1 cellular context compared by ENCODE assay signal in genomic region chr2:143936758-143937562, GRCh38.
TF ChIP-seq lines count a peak whose summit lies in the region.

No MANE protein-coding gene starts in this region.

TF ChIP-seq in GM12878, 131 proteins besides CTCF, POLR2A, EP300 and RAD21 (continued from another document and continues in another):
- TF ChIP-seq CEBPZ (IDR thresholded peaks at IDR 0.05; ENCODE audit: low read depth, low read length), result no peak
- TF ChIP-seq E2F4 (IDR thresholded peaks at IDR 0.05; ENCODE audit: low read depth, low read length), result no peak
- no peak for TF ChIP-seq ZNF217 (IDR thresholded peaks at IDR 0.05)
- no peak for TF ChIP-seq JUND (IDR thresholded peaks at IDR 0.05; ENCODE audit: low read depth, low read length)
- no peak for TF ChIP-seq CUX1 (IDR thresholded peaks at IDR 0.05; ENCODE audit: insufficient replicate concordance, low read depth, low read length)
- no peak for TF ChIP-seq IRF4 (IDR thresholded peaks at IDR 0.05; ENCODE audit: low read depth, low read length)
- no peak; a peak in 1 of 4 replicates for TF ChIP-seq SRF (IDR thresholded peaks at IDR 0.05; ENCODE audit: low read depth in 2 of 2, low read length in 2 of 2)
- no peak for TF ChIP-seq SUPT20H (IDR thresholded peaks at IDR 0.05; ENCODE audit: borderline replicate concordance, control insufficient read depth, low read depth, low read length)
- no peak for TF ChIP-seq MYB (IDR thresholded peaks at IDR 0.05; ENCODE audit: borderline replicate concordance, low read depth, low read length)
- no peak for TF ChIP-seq MEF2B (IDR thresholded peaks at IDR 0.05; ENCODE audit: partially characterized antibody, poor library complexity, severe bottlenecking)
- TF ChIP-seq IRF5 (IDR thresholded peaks at IDR 0.05; ENCODE audit: borderline replicate concordance), result no peak
- TF ChIP-seq RCOR1 (conservative IDR thresholded peaks at IDR 0.05; ENCODE audit: low read depth, low read length), result no peak
- no peak for TF ChIP-seq ZBTB33 (IDR thresholded peaks at IDR 0.05)
- no peak for TF ChIP-seq SREBF2 (IDR thresholded peaks at IDR 0.05; ENCODE audit: low read length)
- TF ChIP-seq ZSCAN29 (IDR thresholded peaks at IDR 0.05), result no peak
- peak; percentile 43 for TF ChIP-seq SUZ12 (IDR thresholded peaks at IDR 0.05; ENCODE audit: unreplicated experiment)
- no peak for TF ChIP-seq POLR2AphosphoS2 (IDR thresholded peaks at IDR 0.05; ENCODE audit: low read depth, low read length)
- no peak for TF ChIP-seq SMAD1 (IDR thresholded peaks at IDR 0.05; ENCODE audit: low read depth, partially characterized antibody)
- TF ChIP-seq MEF2A (IDR thresholded peaks at IDR 0.05; ENCODE audit: insufficient read depth, low read depth, low read length), result no peak
- peak; percentile 71 for TF ChIP-seq GATAD2B (conservative IDR thresholded peaks at IDR 0.05; ENCODE audit: low read depth)
- TF ChIP-seq TBL1XR1 (IDR thresholded peaks at IDR 0.05; ENCODE audit: low read depth, low read length), result no peak
- TF ChIP-seq E4F1 (IDR thresholded peaks at IDR 0.05; ENCODE audit: borderline replicate concordance, partially characterized antibody), result no peak
- no peak for TF ChIP-seq CHD4 (IDR thresholded peaks at IDR 0.05)
- no peak for TF ChIP-seq ELK1 (IDR thresholded peaks at IDR 0.05; ENCODE audit: low read depth, low read length)
- TF ChIP-seq IRF3 (IDR thresholded peaks at IDR 0.05), result no peak
- TF ChIP-seq BRCA1 (IDR thresholded peaks at IDR 0.05; ENCODE audit: low read depth, low read length), result no peak
- TF ChIP-seq USF1 (IDR thresholded peaks at IDR 0.05; ENCODE audit: borderline replicate concordance, extremely low read length, insufficient read depth, low read depth, low read length), result no peak
- no peak for TF ChIP-seq STAT1 (conservative IDR thresholded peaks at IDR 0.05)
- TF ChIP-seq KLF5 (IDR thresholded peaks at IDR 0.05; ENCODE audit: partially characterized antibody), result no peak
- no peak for TF ChIP-seq CEBPB (IDR thresholded peaks at IDR 0.05; ENCODE audit: borderline replicate concordance in 1 of 2, low read depth in 2 of 2, low read length in 2 of 2)
- no peak for TF ChIP-seq CHD1 (IDR thresholded peaks at IDR 0.05; ENCODE audit: low read depth, low read length)
- no peak for TF ChIP-seq TCF12 (IDR thresholded peaks at IDR 0.05; ENCODE audit: low read depth, low read length)
- no peak for TF ChIP-seq RUNX3 (IDR thresholded peaks at IDR 0.05; ENCODE audit: low read length)
- no peak for TF ChIP-seq ZZZ3 (IDR thresholded peaks at IDR 0.05; ENCODE audit: control insufficient read depth, insufficient read length, low read depth)
- TF ChIP-seq PKNOX1 (IDR thresholded peaks at IDR 0.05), result no peak
- TF ChIP-seq MAX (IDR thresholded peaks at IDR 0.05; ENCODE audit: low read depth, low read length), result 0 out of 2 replicates have a peak, but pooled peaks have one; percentile 13
- no peak for TF ChIP-seq CREM (IDR thresholded peaks at IDR 0.05; ENCODE audit: low read depth)
